In the genomic region with DNA sequence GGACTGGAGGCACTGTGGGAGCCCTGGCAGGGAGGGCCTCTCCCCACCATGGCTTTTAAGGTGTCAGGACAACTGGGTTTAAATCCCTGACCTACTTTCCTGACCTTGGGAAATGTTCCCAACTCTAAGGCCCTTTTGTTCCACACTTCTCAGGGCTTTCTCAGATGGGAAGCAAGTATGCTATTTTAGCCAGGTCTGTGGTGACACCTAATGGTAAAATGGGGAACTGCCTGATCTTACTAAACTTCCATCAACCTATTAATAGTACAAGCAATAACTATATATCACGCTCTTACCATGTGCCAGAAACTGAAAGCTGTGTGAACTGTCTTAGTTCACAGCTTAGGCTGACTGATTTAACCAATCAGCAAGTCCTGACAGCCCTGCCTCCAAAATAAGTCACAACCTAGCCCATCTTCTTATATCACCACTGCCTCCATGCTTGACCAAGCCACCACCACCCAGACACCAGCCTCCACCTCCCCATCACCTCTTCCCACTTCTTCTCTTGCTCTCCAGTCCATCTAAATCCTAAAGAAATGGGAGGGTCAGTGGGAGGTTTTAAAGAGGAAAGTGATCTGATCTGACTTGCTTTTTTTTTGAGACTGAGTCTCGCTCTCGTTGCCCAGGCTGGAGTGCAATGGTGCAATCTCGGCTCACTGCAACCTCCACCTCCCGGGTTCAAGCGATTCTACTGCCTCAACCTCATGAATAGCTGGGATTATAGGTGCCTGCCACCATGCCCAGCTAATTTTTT, we compare ENCODE assay signal across 9 cellular contexts. TPM values are rescaled to one million over a fixed set of nuclear protein-coding genes. Genes with fewer than 3 reads are reported as not detected.
DNase-seq lines count a peak whose midpoint lies in the region; ATAC-seq and TF ChIP-seq lines count a peak whose summit lies in the region.
"Had no signal": no experiment of that assay in that cellular context is flagged by ENCODE, and none has a peak within 500 bp of the region (broad histone marks: within the 10 kb centered on the region; RNA-seq: fewer than 3 reads in every experiment).

No MANE protein-coding gene starts in this region.

- ATAC-seq in activated CD4-positive, alpha-beta T cell treated with anti-CD3 and anti-CD28 coated beads for 36 hours, result peak; percentile 96
- ATAC-seq in HG02588 (IDR thresholded peaks at IDR 0.05; ENCODE audit: unreplicated experiment), result peak; percentile 51
- ATAC-seq in RWPE2 (ENCODE audit: low read depth), result peak; percentile 78
- ATAC-seq in left ventricle myocardium superior, result peak; percentile 91

- TF ChIP-seq CTCF in RWPE2 (IDR thresholded peaks at IDR 0.05; ENCODE audit: poor library complexity, severe bottlenecking), result peak; percentile 99

- H3K27ac Mint-ChIP-seq in activated CD4-positive, alpha-beta T cell treated with anti-CD3 and anti-CD28 coated beads for 36 hours, result no peak overlapping the region

- no peaks in the 10 kb centered on the region for H3K27me3 ChIP-seq in RWPE2 (ENCODE audit: insufficient read depth, poor library complexity, severe bottlenecking)
- H3K27me3 ChIP-seq: BLaER1 treated with 17β-estradiol and CSF1 and Interleukin-3, amounts not matched to agents 10 nM and 100 nM had no signal

- CTCF ChIA-PET in activated CD4-positive, alpha-beta T cell treated with anti-CD3 and anti-CD28 coated beads for 36 hours (lab: Charles Lee), result interaction anchor here (0.5 to 2.7 kb wide), 19 partner anchors 10 to 343 kb away, joined by 3 to 16 read pairs (median 3); a partner anchor contains a TSS

- H3K36me3 Mint-ChIP-seq in activated CD4-positive, alpha-beta T cell treated with anti-CD3 and anti-CD28 coated beads for 36 hours (ENCODE audit: low read depth), result no peaks in the 10 kb centered on the region

- H3K27me3 Mint-ChIP-seq in activated CD4-positive, alpha-beta T cell treated with anti-CD3 and anti-CD28 coated beads for 36 hours, result peaks cover 10% of the 10 kb centered on the region

- DNase-seq in activated CD4-positive, alpha-beta T cell treated with anti-CD3 and anti-CD28 coated beads for 36 hours, result peak; percentile 52
- no peak for DNase-seq in activated CD4-positive, alpha-beta T cell treated with anti-CD3 and anti-CD28 coated beads for 1 hour
- peak; percentile 20 for DNase-seq in NCI-H1048 (lab: John Stamatoyannopoulos, UW)
- DNase-seq in RWPE2 (ENCODE audit: low spot score), result peak; percentile 52
- peak; percentile 37 for DNase-seq in amniotic stem cell (lab: John Stamatoyannopoulos, UW)
- DNase-seq in left ventricle myocardium superior, result no peak
- DNase-seq in renal cortical epithelial cell (ENCODE audit: low read depth), result peak; percentile 74

- intact Hi-C loops in activated CD4-positive, alpha-beta T cell treated with anti-CD3 and anti-CD28 coated beads for 36 hours (cut with DNase I, micrococcal nuclease), result loop anchor here (1.0 to 2.0 kb wide), 5 partner anchors 142 to 339 kb away; no protein-coding TSS in a partner anchor
- intact Hi-C loops in left ventricle myocardium superior (cut with micrococcal nuclease), result loop anchor here (5.0 kb wide), 2 partner anchors 262 to 332 kb away; no protein-coding TSS in a partner anchor

- H3K4me1 Mint-ChIP-seq in activated CD4-positive, alpha-beta T cell treated with anti-CD3 and anti-CD28 coated beads for 36 hours, result no peaks in the 10 kb centered on the region

- no peaks in the 10 kb centered on the region for H3K36me3 ChIP-seq in RWPE2 (ENCODE audit: low read depth)
- H3K36me3 ChIP-seq: BLaER1 treated with 17β-estradiol and CSF1 and Interleukin-3, amounts not matched to agents 10 nM and 100 nM had no signal

- H3K4me1 ChIP-seq in RWPE2 (ENCODE audit: insufficient read depth, poor library complexity, severe bottlenecking), result peaks cover 3% of the 10 kb centered on the region

- H3K27ac ChIP-seq in RWPE2 (ENCODE audit: poor library complexity, severe bottlenecking), result no peak overlapping the region
- H3K27ac ChIP-seq: BLaER1 treated with 17β-estradiol and CSF1 and Interleukin-3, amounts not matched to agents 10 nM and 100 nM had no signal

- H3K9me3 ChIP-seq in RWPE2 (ENCODE audit: severe bottlenecking), result no peaks in the 10 kb centered on the region
- H3K9me3 ChIP-seq: BLaER1 treated with 17β-estradiol and CSF1 and Interleukin-3, amounts not matched to agents 10 nM and 100 nM had no signal

- POLR2A ChIA-PET in activated CD4-positive, alpha-beta T cell treated with anti-CD3 and anti-CD28 coated beads for 36 hours (lab: Charles Lee), result no interaction called here

- H3K9me3 Mint-ChIP-seq in activated CD4-positive, alpha-beta T cell treated with anti-CD3 and anti-CD28 coated beads for 36 hours (ENCODE audit: low read depth), result no peaks in the 10 kb centered on the region

- no peak overlapping the region for H3K4me3 ChIP-seq in RWPE2 (ENCODE audit: severe bottlenecking)
- H3K4me3 ChIP-seq: BLaER1 treated with 17β-estradiol and CSF1 and Interleukin-3, amounts not matched to agents 10 nM and 100 nM had no signal

- no peak overlapping the region for H3K4me3 Mint-ChIP-seq in activated CD4-positive, alpha-beta T cell treated with anti-CD3 and anti-CD28 coated beads for 36 hours

RNA-seq across cellular contexts. Expression of a gene that starts 6.9 kb away (rescaled TPM):
- total RNA-seq in activated CD4-positive, alpha-beta T cell treated with anti-CD3 and anti-CD28 coated beads for 36 hours, result 10 to 100 TPM; 17.7 to 18.6 TPM
- total RNA-seq in left ventricle myocardium superior (93.8 TPM), renal cortical epithelial cell (22.7 and 43.4 TPM in 2 replicates)

RNA-seq across cellular contexts. Expression of a gene that starts 13.5 kb away (rescaled TPM):
- under 1 TPM; 0.42 to 0.91 TPM for total RNA-seq in activated CD4-positive, alpha-beta T cell treated with anti-CD3 and anti-CD28 coated beads for 36 hours
- total RNA-seq in left ventricle myocardium superior (0.25 TPM), renal cortical epithelial cell (0.35 and 1.4 TPM in 2 replicates)

Comparison
In these comparisons a context has a peak if more than half of its experiments do, and no peak if none do; other contexts are left out.
1. DNase-seq: peak in activated CD4-positive, alpha-beta T cell treated with anti-CD3 and anti-CD28 coated beads for 36 hours (single experiment), NCI-H1048 (single experiment), RWPE2 (single experiment), amniotic stem cell (single experiment) and renal cortical epithelial cell (single experiment); none in activated CD4-positive, alpha-beta T cell treated with anti-CD3 and anti-CD28 coated beads for 1 hour (single experiment) and left ventricle myocardium superior (single experiment).
2. Peak in every context shown above with its lines, with median percentiles within 50 percentile points of each other: ATAC-seq.